12 cellular contexts compared by ENCODE assay signal in genomic region chr7:8386926-8387550, GRCh38. TPM values are rescaled to one million over a fixed set of nuclear protein-coding genes. Genes with fewer than 3 reads are reported as not detected.
DNase-seq lines count a peak whose midpoint lies in the region; ATAC-seq, FAIRE-seq and TF ChIP-seq lines count a peak whose summit lies in the region.
"Had no signal": no experiment of that assay in that cellular context is flagged by ENCODE, and none has a peak within 500 bp of the region (broad histone marks: within the 10 kb centered on the region; RNA-seq: fewer than 3 reads in every experiment).

No MANE protein-coding gene starts in this region.

- intact Hi-C loops in ascending aorta (cut with DNase I): no loop called here

- H3K4me1 ChIP-seq in GM23338 (ENCODE audit: insufficient read depth): peaks cover 25% of the 10 kb centered on the region
- H3K4me1 ChIP-seq in ascending aorta: no peaks in the 10 kb centered on the region

- H3K9me3 ChIP-seq in ascending aorta: no peaks in the 10 kb centered on the region

- no peak overlapping the region for H3K4me3 ChIP-seq in GM23338
- H3K4me3 ChIP-seq in ascending aorta: no peak overlapping the region

- FAIRE-seq in urothelium cell line (lab: Jason Lieb, UNC): peak; percentile 35

- peak; percentile 24 to 62 for ATAC-seq in activated T-cell treated with anti-CD3 and anti-CD28 coated beads, Interleukin-2, amount 50 U/mL, for 72 hours (replicated peaks in 1 of 2)
- ATAC-seq in HG02763 (IDR thresholded peaks at IDR 0.05; ENCODE audit: unreplicated experiment) (peak; percentile 67), HG03558 (IDR thresholded peaks at IDR 0.05; ENCODE audit: extremely low read depth, unreplicated experiment) (peak; percentile 68), GM23338 (no peak)

- no peak overlapping the region for H2AFZ ChIP-seq in GM23338

- H3K36me3 ChIP-seq in GM23338 (ENCODE audit: insufficient read depth) (no peaks in the 10 kb centered on the region), ascending aorta (no peaks in the 10 kb centered on the region)

- no peaks in the 10 kb centered on the region for H3K79me2 ChIP-seq in GM23338 (replicated peaks; ENCODE audit: insufficient read depth)

- TF ChIP-seq CTCF in GM23338 (conservative IDR thresholded peaks at IDR 0.05; ENCODE audit: low read depth in 2 of 2): no peak
- no peak for TF ChIP-seq CTCF in ascending aorta (IDR thresholded peaks at IDR 0.05)

- no peak overlapping the region for H3K27ac ChIP-seq in GM23338 (ENCODE audit: low read depth)
- no peak overlapping the region for H3K27ac ChIP-seq in ascending aorta

- no peaks in the 10 kb centered on the region for H3K27me3 ChIP-seq in GM23338 (ENCODE audit: insufficient read depth)
- H3K27me3 ChIP-seq in ascending aorta: no peaks in the 10 kb centered on the region

- H3K4me2 ChIP-seq in GM23338: no peak overlapping the region

- peaks cover 28% of the 10 kb centered on the region for H3K27me3 Mint-ChIP-seq in activated T-cell treated with anti-CD3 and anti-CD28 coated beads, Interleukin-2, amount 50 U/mL, for 72 hours (ENCODE audit: low read depth)
- no peaks in the 10 kb centered on the region for H3K27me3 Mint-ChIP-seq in GM23338 (ENCODE audit: insufficient read depth, low read depth, poor library complexity)

- no peaks in the 10 kb centered on the region for H3F3A ChIP-seq in GM23338 (replicated peaks; ENCODE audit: low read depth)

- H3K27ac Mint-ChIP-seq in activated T-cell treated with anti-CD3 and anti-CD28 coated beads, Interleukin-2, amount 50 U/mL, for 72 hours: no peak overlapping the region
- no peak overlapping the region for H3K27ac Mint-ChIP-seq in GM23338

- H3K4me3 Mint-ChIP-seq in activated T-cell treated with anti-CD3 and anti-CD28 coated beads, Interleukin-2, amount 50 U/mL, for 72 hours: no peak overlapping the region
- no peak overlapping the region for H3K4me3 Mint-ChIP-seq in GM23338

- no peak for DNase-seq in activated T-cell treated with anti-CD3 and anti-CD28 coated beads, Interleukin-2, amount 50 U/mL, for 72 hours
- DNase-seq in activated T-cell treated with anti-CD3 and anti-CD28 coated beads, Interleukin-2, amount 50 U/mL, for 48 hours: no peak
- DNase-seq in urothelium cell line (ENCODE audit: low spot score) (no peak), epidermal melanocyte (ENCODE audit: insufficient read length, low spot score) (no peak), GM23338 (ENCODE audit: low spot score) (no peak), ascending aorta (ENCODE audit: low spot score in 2 of 2) (no peak)
- DNase-seq: GF-D8; stimulated activated CD4-positive, alpha-beta T cell treated with anti-CD3 and anti-CD28 coated beads, Interleukin-4, amount 100 ng/mL, for 4 hours had no signal

- no peaks in the 10 kb centered on the region for H3K36me3 Mint-ChIP-seq in activated T-cell treated with anti-CD3 and anti-CD28 coated beads, Interleukin-2, amount 50 U/mL, for 72 hours (ENCODE audit: insufficient read depth in 2 of 2)
- H3K36me3 Mint-ChIP-seq in GM23338 (ENCODE audit: low read depth): no peaks in the 10 kb centered on the region

- no peaks in the 10 kb centered on the region for H3K9me3 Mint-ChIP-seq in activated T-cell treated with anti-CD3 and anti-CD28 coated beads, Interleukin-2, amount 50 U/mL, for 72 hours
- no peaks in the 10 kb centered on the region for H3K9me3 Mint-ChIP-seq in GM23338

- H3K9me2 ChIP-seq in GM23338 (ENCODE audit: insufficient read depth): no peaks in the 10 kb centered on the region

- H4K20me1 ChIP-seq in GM23338 (replicated peaks; ENCODE audit: insufficient read depth): no peaks in the 10 kb centered on the region

- H3K4me1 Mint-ChIP-seq in activated T-cell treated with anti-CD3 and anti-CD28 coated beads, Interleukin-2, amount 50 U/mL, for 72 hours (ENCODE audit: low read depth): peaks cover 10% of the 10 kb centered on the region
- peaks cover 32% of the 10 kb centered on the region for H3K4me1 Mint-ChIP-seq in GM23338

TF ChIP-seq in GM23338, 12 proteins besides CTCF, POLR2A, EP300 and RAD21 (continues in another document):
- no peak for TF ChIP-seq REST (IDR thresholded peaks at IDR 0.05; ENCODE audit: unreplicated experiment)
- no peak for TF ChIP-seq ZNF331 (CRISPR knock-in tag; IDR thresholded peaks at IDR 0.05; ENCODE audit: low read depth)
- no peak for TF ChIP-seq NANOG (IDR thresholded peaks at IDR 0.05; ENCODE audit: borderline replicate concordance)
- TF ChIP-seq ZNF114 (CRISPR knock-in tag; IDR thresholded peaks at IDR 0.05): no peak

RNA-seq across cellular contexts. Expression of gene NXPH1, which starts 46.4 kb away (rescaled TPM):
- not detected for total RNA-seq in activated T-cell treated with anti-CD3 and anti-CD28 coated beads, Interleukin-2, amount 50 U/mL, for 72 hours
- 3.0 and 5.2 TPM in 2 replicates for total RNA-seq in GM23338 (2014; rRNA removed; shearing (Covaris generic))
- 0.45 and 0.77 TPM in 2 replicates for polyA plus RNA-seq in GM23338 (2016; fragmentation: Nextera tagmentation; extraction: Ambion mirVana)
- total RNA-seq in ascending aorta: 0.32 TPM
- total RNA-seq: T-helper 1 cell treated with Interleukin-12 subunit alpha and Interleukin-12 subunit beta and Interleukin-4 antibody, amounts not matched to agents 30 ng/mL and 1 ng/mL, for 36 hours had no signal
- polyA plus RNA-seq: AG04450 had no signal
